In genomic region chr1:172902861-172903381, GRCh38 we compare ENCODE assay signal across 15 cellular contexts.
DNase-seq lines count a peak whose midpoint lies in the region; ATAC-seq and TF ChIP-seq lines count a peak whose summit lies in the region.
"Had no signal": no experiment of that assay in that cellular context is flagged by ENCODE, and none has a peak within 500 bp of the region (broad histone marks: within the 10 kb centered on the region; RNA-seq: fewer than 3 reads in every experiment).

No MANE protein-coding gene starts in this region.

- no peak overlapping the region for H3K4me3 ChIP-seq in sigmoid colon

- TF ChIP-seq EP300 in sigmoid colon (IDR thresholded peaks at IDR 0.05) = no peak

- H3K4me1 ChIP-seq in sigmoid colon = no peaks in the 10 kb centered on the region

- no peak overlapping the region for H3K27ac Mint-ChIP-seq in activated T-cell treated with anti-CD3 and anti-CD28 coated beads, Interleukin-2, amount 50 U/mL, for 24 hours
- H3K27ac Mint-ChIP-seq in stimulated activated memory B cell treated with anti-CD40 and anti-IgM and Interleukin-4, amounts not matched to agents 10 μg/mL and 1 μg/mL and 100 μg/mL, for 72 hours = no peak overlapping the region
- H3K27ac Mint-ChIP-seq: activated B cell treated with CpG ODN at 0.5 μM for 24 hours, nephron progenitor cell, type B pancreatic cell had no signal

- H3K4me1 Mint-ChIP-seq in activated T-cell treated with anti-CD3 and anti-CD28 coated beads, Interleukin-2, amount 50 U/mL, for 4 hours (ENCODE audit: low read depth) = peaks cover 49% of the 10 kb centered on the region
- H3K4me1 Mint-ChIP-seq in activated T-cell treated with anti-CD3 and anti-CD28 coated beads, Interleukin-2, amount 50 U/mL, for 24 hours (ENCODE audit: low read depth) = peaks cover 54% of the 10 kb centered on the region
- peaks cover 53% of the 10 kb centered on the region for H3K4me1 Mint-ChIP-seq in stimulated activated memory B cell treated with anti-CD40 and anti-IgM and Interleukin-4, amounts not matched to agents 10 μg/mL and 1 μg/mL and 100 μg/mL, for 72 hours
- H3K4me1 Mint-ChIP-seq: nephron progenitor cell had no signal

- peaks cover 0 to 3% (median 1%) of the 10 kb centered on the region in 4 donors for H3K9me3 ChIP-seq in sigmoid colon

- no peak for TF ChIP-seq POLR2A in sigmoid colon (IDR thresholded peaks at IDR 0.05)

- intact Hi-C loops in sigmoid colon (cut with DNase I) = no loop called here

- peak overlapping the region; percentile 93 for H3K27ac ChIP-seq in epithelial cell of prostate
- H3K27ac ChIP-seq in sigmoid colon = no peak overlapping the region

- H3K4me3 Mint-ChIP-seq in activated T-cell treated with anti-CD3 and anti-CD28 coated beads, Interleukin-2, amount 50 U/mL, for 4 hours = no peak overlapping the region
- H3K4me3 Mint-ChIP-seq in activated T-cell treated with anti-CD3 and anti-CD28 coated beads, Interleukin-2, amount 50 U/mL, for 24 hours = no peak overlapping the region
- H3K4me3 Mint-ChIP-seq in stimulated activated memory B cell treated with anti-CD40 and anti-IgM and Interleukin-4, amounts not matched to agents 10 μg/mL and 1 μg/mL and 100 μg/mL, for 72 hours = no peak overlapping the region
- H3K4me3 Mint-ChIP-seq: activated B cell treated with CpG ODN at 0.5 μM for 24 hours, nephron progenitor cell, type B pancreatic cell had no signal

- 79 to 86% methylated on average over 1 of the region's 1 CpG for WGBS in sigmoid colon, 2 donors

- DNase-seq in activated T-cell treated with anti-CD3 and anti-CD28 coated beads, Interleukin-2, amount 50 U/mL, for 4 hours = no peak
- DNase-seq in activated T-cell treated with anti-CD3 and anti-CD28 coated beads, Interleukin-2, amount 50 U/mL, for 24 hours = no peak
- DNase-seq in RPMI7951 (ENCODE audit: low read depth) (peak; percentile 55), epithelial cell of prostate (ENCODE audit: low read depth, low spot score) (peak; percentile 50), sigmoid colon (no peak), NCI-H1092 (lab: John Stamatoyannopoulos, UW) (no peak)
- DNase-seq in activated CD4-positive, alpha-beta T cell treated with anti-CD3 and anti-CD28 coated beads for 1 hour = no peak
- DNase-seq: activated B cell treated with CpG ODN at 0.5 μM for 24 hours; activated effector memory CD4-positive, alpha-beta T cell treated with anti-CD3 and anti-CD28 coated beads, Interleukin-2, amount 50 U/mL, for 16 hours; NCI-H1048; NCI-H446; nephron progenitor cell; small intestine had no signal

- H3K36me3 Mint-ChIP-seq in activated T-cell treated with anti-CD3 and anti-CD28 coated beads, Interleukin-2, amount 50 U/mL, for 4 hours (ENCODE audit: insufficient read depth) = no peaks in the 10 kb centered on the region
- H3K36me3 Mint-ChIP-seq in activated T-cell treated with anti-CD3 and anti-CD28 coated beads, Interleukin-2, amount 50 U/mL, for 24 hours (ENCODE audit: low read depth) = no peaks in the 10 kb centered on the region
- no peaks in the 10 kb centered on the region for H3K36me3 Mint-ChIP-seq in stimulated activated memory B cell treated with anti-CD40 and anti-IgM and Interleukin-4, amounts not matched to agents 10 μg/mL and 1 μg/mL and 100 μg/mL, for 72 hours
- H3K36me3 Mint-ChIP-seq: type B pancreatic cell had no signal

- H3K36me3 ChIP-seq in sigmoid colon = no peaks in the 10 kb centered on the region

- H3K27me3 ChIP-seq in sigmoid colon = no peaks in the 10 kb centered on the region

- TF ChIP-seq CTCF in sigmoid colon (IDR thresholded peaks at IDR 0.05) = no peak

- no peaks in the 10 kb centered on the region for H3K9me3 Mint-ChIP-seq in activated T-cell treated with anti-CD3 and anti-CD28 coated beads, Interleukin-2, amount 50 U/mL, for 4 hours
- H3K9me3 Mint-ChIP-seq in activated T-cell treated with anti-CD3 and anti-CD28 coated beads, Interleukin-2, amount 50 U/mL, for 24 hours = peaks cover 2% of the 10 kb centered on the region
- no peaks in the 10 kb centered on the region for H3K9me3 Mint-ChIP-seq in stimulated activated memory B cell treated with anti-CD40 and anti-IgM and Interleukin-4, amounts not matched to agents 10 μg/mL and 1 μg/mL and 100 μg/mL, for 72 hours
- H3K9me3 Mint-ChIP-seq: activated B cell treated with CpG ODN at 0.5 μM for 24 hours, nephron progenitor cell had no signal

- no peaks in the 10 kb centered on the region for H3K27me3 Mint-ChIP-seq in activated T-cell treated with anti-CD3 and anti-CD28 coated beads, Interleukin-2, amount 50 U/mL, for 4 hours (ENCODE audit: low read depth)
- H3K27me3 Mint-ChIP-seq in activated T-cell treated with anti-CD3 and anti-CD28 coated beads, Interleukin-2, amount 50 U/mL, for 24 hours = peaks cover 9% of the 10 kb centered on the region
- no peaks in the 10 kb centered on the region for H3K27me3 Mint-ChIP-seq in stimulated activated memory B cell treated with anti-CD40 and anti-IgM and Interleukin-4, amounts not matched to agents 10 μg/mL and 1 μg/mL and 100 μg/mL, for 72 hours
- H3K27me3 Mint-ChIP-seq: activated B cell treated with CpG ODN at 0.5 μM for 24 hours, type B pancreatic cell had no signal

- peak; percentile 75 to 78 for ATAC-seq in activated T-cell treated with anti-CD3 and anti-CD28 coated beads, Interleukin-2, amount 50 U/mL, for 4 hours
- peak; percentile 65 for ATAC-seq in stimulated activated memory B cell treated with anti-CD40 and anti-IgM and Interleukin-4, amounts not matched to agents 10 μg/mL and 1 μg/mL and 100 μg/mL, for 72 hours

Comparison
In these comparisons a context has a peak if more than half of its experiments do, and no peak if none do; other contexts are left out.
1. DNase-seq: peak in RPMI7951 (single experiment) and epithelial cell of prostate (single experiment); none in activated T-cell treated with anti-CD3 and anti-CD28 coated beads, Interleukin-2, amount 50 U/mL, for 4 hours (single experiment), activated T-cell treated with anti-CD3 and anti-CD28 coated beads, Interleukin-2, amount 50 U/mL, for 24 hours (single experiment), sigmoid colon (single experiment), activated CD4-positive, alpha-beta T cell treated with anti-CD3 and anti-CD28 coated beads for 1 hour (single experiment) and NCI-H1092 (single experiment).